8 cellular contexts compared by ENCODE assay signal in genomic region chr16:29790183-29790948, GRCh38. TPM values are rescaled to one million over a fixed set of nuclear protein-coding genes. Genes with fewer than 3 reads are reported as not detected.
DNase-seq lines count a peak whose midpoint lies in the region; FAIRE-seq and TF ChIP-seq lines count a peak whose summit lies in the region.

Gene KIF22 (plus strand): TSS chr16:29790751. CDS start chr16:29790760, 9 bp downstream.

- H3K27me3 ChIP-seq in neutrophil: no peaks in the 10 kb centered on the region

- intact Hi-C loops in activated naive CD4-positive, alpha-beta T cell treated with anti-CD3 and anti-CD28 coated beads for 36 hours (cut with micrococcal nuclease): loop anchor here (1.0 kb wide), 5 partner anchors 15 to 90 kb away; no protein-coding TSS in a partner anchor

- peak within 1 kb of the TSS; percentile 89 for H3K27ac ChIP-seq in neutrophil
- peak within 1 kb of the TSS; percentile 97 for H3K27ac ChIP-seq in substantia nigra (ENCODE audit: low read depth, low read length, poor library complexity, severe bottlenecking)

- H3K27me3 Mint-ChIP-seq in HFFc6 (ENCODE audit: insufficient read depth): no peaks in the 10 kb centered on the region; the same call in 1 of the 2 replicates
- no peaks in the 10 kb centered on the region for H3K27me3 Mint-ChIP-seq in activated naive CD4-positive, alpha-beta T cell treated with anti-CD3 and anti-CD28 coated beads for 36 hours (ENCODE audit: low read depth)

- H3K4me1 ChIP-seq in neutrophil (ENCODE audit: control insufficient read depth in 1 of 2, insufficient read depth in 1 of 2, low read depth in 1 of 2, low read length in 1 of 2): peaks cover 41 to 54% of the 10 kb centered on the region in 2 experiments

- H3K9me3 ChIP-seq in neutrophil: no peaks in the 10 kb centered on the region

- peak within 1 kb of the TSS; percentile 76 for H3K4me3 ChIP-seq in GM08714 (ENCODE audit: low read length)
- peak within 1 kb of the TSS; percentile 79 to 94 for H3K4me3 ChIP-seq in neutrophil (ENCODE audit: low read depth in 1 of 2, low read length in 1 of 2)

- H3K4me3 Mint-ChIP-seq in HFFc6: peak within 1 kb of the TSS; percentile 99
- H3K4me3 Mint-ChIP-seq in activated naive CD4-positive, alpha-beta T cell treated with anti-CD3 and anti-CD28 coated beads for 36 hours: peak within 1 kb of the TSS; percentile 100

- peaks cover 6% of the 10 kb centered on the region; the same call in 1 of the 2 replicates for H3K36me3 Mint-ChIP-seq in HFFc6 (ENCODE audit: low read depth)
- H3K36me3 Mint-ChIP-seq in activated naive CD4-positive, alpha-beta T cell treated with anti-CD3 and anti-CD28 coated beads for 36 hours (ENCODE audit: low read depth): peaks cover 32% of the 10 kb centered on the region

- peaks cover 32% of the 10 kb centered on the region for H3K4me1 Mint-ChIP-seq in HFFc6 (ENCODE audit: low read depth)
- peaks cover 35% of the 10 kb centered on the region for H3K4me1 Mint-ChIP-seq in activated naive CD4-positive, alpha-beta T cell treated with anti-CD3 and anti-CD28 coated beads for 36 hours (ENCODE audit: low read depth)

- CTCF ChIA-PET in activated naive CD4-positive, alpha-beta T cell treated with anti-CD3 and anti-CD28 coated beads for 36 hours (lab: Charles Lee): interaction anchor here (0.6 to 3.6 kb wide), 21 partner anchors 13 to 232 kb away, joined by 3 to 35 read pairs (median 4); partner anchors contain the start of genes MAZ, PAGR1 and SPN

- H3K36me3 ChIP-seq in neutrophil: no peaks in the 10 kb centered on the region

- no peaks in the 10 kb centered on the region for H3K9me3 Mint-ChIP-seq in HFFc6
- H3K9me3 Mint-ChIP-seq in activated naive CD4-positive, alpha-beta T cell treated with anti-CD3 and anti-CD28 coated beads for 36 hours: no peaks in the 10 kb centered on the region

- H3K27ac Mint-ChIP-seq in HFFc6: peak within 1 kb of the TSS; percentile 92
- peak within 1 kb of the TSS; percentile 98 for H3K27ac Mint-ChIP-seq in activated naive CD4-positive, alpha-beta T cell treated with anti-CD3 and anti-CD28 coated beads for 36 hours

- FAIRE-seq in frontal cortex (lab: Jason Lieb, UNC): no peak

- TF ChIP-seq CTCF in HFFc6 (IDR thresholded peaks at IDR 0.05): peak; percentile 81
- TF ChIP-seq CTCF in neutrophil (IDR thresholded peaks at IDR 0.05): peak; percentile 98

- DNase-seq in HFFc6 (peak; percentile 98), NAMALWA (ENCODE audit: low spot score) (peak; percentile 99), SK-N-DZ (ENCODE audit: low spot score) (peak; percentile 98), frontal cortex (ENCODE audit: low spot score in 2 of 2) (peak; percentile 97 to 100), substantia nigra (lab: John Stamatoyannopoulos, UW) (peak; percentile 91 to 100 (median 98))
- DNase-seq in activated naive CD4-positive, alpha-beta T cell treated with anti-CD3 and anti-CD28 coated beads for 36 hours: peak; percentile 100

RNA-seq across cellular contexts. Expression of gene KIF22, which starts in this region (rescaled TPM):
- 10 to 100 TPM; 26.4 to 50.3 (median 48.9) TPM for total RNA-seq in HFFc6 (2021; fragmentation: NEBNext Ultra II Directional; extraction: Animal tissue kit (Norgen Biotek cat#: 25700))
- polyA plus RNA-seq in SK-N-DZ (2014; cell fraction: cytosol; rRNA removed): 221 and 246 TPM in 2 replicates
- polyA plus RNA-seq in SK-N-DZ (2014; cell fraction: nucleus; rRNA removed): 679 and 767 TPM in 2 replicates
- total RNA-seq in activated naive CD4-positive, alpha-beta T cell treated with anti-CD3 and anti-CD28 coated beads for 36 hours: 100 to 1,000 TPM; 201 to 209 TPM
- total RNA-seq in frontal cortex: 37.1 TPM

Comparison
In these comparisons a context has a peak if more than half of its experiments do, and no peak if none do; other contexts are left out.
1. Peak in every context shown above with its lines: DNase-seq, H3K4me3 ChIP-seq and H3K27ac ChIP-seq.